Comparison of ENCODE assay signal across 16 cellular contexts in genomic region chr18:3821524-3821923, GRCh38.
"Had no signal": no experiment of that assay in that cellular context is flagged by ENCODE, and none has a peak within 500 bp of the region (broad histone marks: within the 10 kb centered on the region; RNA-seq: fewer than 3 reads in every experiment).

No MANE protein-coding gene starts in this region.

- H3K36me3 ChIP-seq: gastrocnemius medialis, heart right ventricle, ovary, tibial artery, vagina had no signal

- H3K27ac ChIP-seq: gastrocnemius medialis, heart right ventricle, ovary, tibial artery, vagina, VCaP had no signal

- FAIRE-seq: astrocyte had no signal

- H3K4me1 ChIP-seq: gastrocnemius medialis, tibial artery, vagina had no signal

- H3K4me3 ChIP-seq: gastrocnemius medialis, heart right ventricle, lung, ovary, tibial artery, vagina had no signal

- DNase-seq: activated CD4-positive, alpha-beta memory T cell treated with anti-CD3 and anti-CD28 coated beads for 36 hours; activated CD8-positive, alpha-beta memory T cell treated with anti-CD3 and anti-CD28 coated beads, Interleukin-2, amount 10 ng/mL, durations not matched to agents 7 days and 5 days; activated naive CD4-positive, alpha-beta T cell treated with anti-CD3 and anti-CD28 coated beads for 36 hours; activated T-cell treated with anti-CD3 and anti-CD28 coated beads, Interleukin-2, amount 50 U/mL, for 1 hour; gastrocnemius medialis; heart right ventricle; left cardiac atrium; midbrain; ovary; stimulated activated CD4-positive, alpha-beta T cell treated with anti-CD3 and anti-CD28 coated beads, Interleukin-4, amount 100 ng/mL, for 24 hours; stimulated activated naive CD4-positive, alpha-beta T cell; tibial artery had no signal

- H3K27me3 ChIP-seq: gastrocnemius medialis, heart right ventricle, ovary, tibial artery, vagina had no signal

- H3K9me3 ChIP-seq: gastrocnemius medialis, ovary, tibial artery, vagina had no signal
